ENCODE assay signal across 9 cellular contexts in the genomic region with DNA sequence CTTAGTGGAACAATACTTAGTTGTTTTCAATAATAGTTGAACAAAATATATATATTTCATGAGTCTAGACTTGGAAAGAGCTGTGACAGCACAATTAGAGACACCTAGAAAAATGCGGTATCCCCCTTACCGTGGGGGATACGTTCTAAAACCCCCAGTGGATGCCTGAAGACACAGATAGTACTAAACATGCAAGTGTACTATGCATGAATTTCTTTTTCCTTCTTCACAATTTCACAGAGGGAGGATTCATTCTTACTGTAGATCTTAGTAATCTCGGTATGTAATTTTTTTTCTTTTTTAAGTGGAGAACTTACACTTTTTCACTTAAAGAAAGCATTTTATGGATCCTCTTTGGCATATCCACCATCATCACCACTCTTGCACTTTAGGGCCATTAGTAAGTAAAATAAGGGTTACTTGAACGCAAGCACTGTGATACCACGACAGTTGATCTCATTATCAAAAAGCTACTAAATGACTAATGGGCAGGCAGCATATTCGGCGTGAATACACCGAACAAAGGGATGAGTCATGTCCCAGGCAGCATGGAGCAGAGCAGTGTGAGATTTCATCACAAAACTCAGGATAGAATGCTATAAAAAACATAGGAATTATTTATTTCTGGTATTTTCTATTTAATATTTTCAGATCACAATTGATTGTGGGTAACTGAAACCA.
DNase-seq lines count a peak whose midpoint lies in the region; ATAC-seq and TF ChIP-seq lines count a peak whose summit lies in the region.
"Had no signal": no experiment of that assay in that cellular context is flagged by ENCODE, and none has a peak within 500 bp of the region (broad histone marks: within the 10 kb centered on the region; RNA-seq: fewer than 3 reads in every experiment).

No MANE protein-coding gene starts in this region.

- H3K4me1 ChIP-seq in OCI-LY3 (ENCODE audit: low read length) = peaks cover 14% of the 10 kb centered on the region
- H3K4me1 ChIP-seq: pancreas had no signal

- H3K27me3 ChIP-seq in OCI-LY3 (ENCODE audit: low read depth, low read length) = no peaks in the 10 kb centered on the region
- H3K27me3 ChIP-seq: pancreas had no signal

- peaks cover 16% of the 10 kb centered on the region for H3K36me3 Mint-ChIP-seq in activated CD8-positive, alpha-beta memory T cell treated with anti-CD3 and anti-CD28 coated beads, Interleukin-2, amount 10 ng/mL, durations not matched to agents 7 days and 5 days

- peak overlapping the region; percentile 42 for H3K9ac ChIP-seq in OCI-LY3 (ENCODE audit: low read length)

- H3K27ac ChIP-seq in OCI-LY3 (ENCODE audit: low read length) = no peak overlapping the region
- H3K27ac ChIP-seq: pancreas had no signal

- no peak overlapping the region for H3K27ac Mint-ChIP-seq in activated CD8-positive, alpha-beta memory T cell treated with anti-CD3 and anti-CD28 coated beads, Interleukin-2, amount 10 ng/mL, durations not matched to agents 7 days and 5 days

- no peak overlapping the region for H3K4me3 Mint-ChIP-seq in activated CD8-positive, alpha-beta memory T cell treated with anti-CD3 and anti-CD28 coated beads, Interleukin-2, amount 10 ng/mL, durations not matched to agents 7 days and 5 days

- H3K9me3 Mint-ChIP-seq in activated CD8-positive, alpha-beta memory T cell treated with anti-CD3 and anti-CD28 coated beads, Interleukin-2, amount 10 ng/mL, durations not matched to agents 7 days and 5 days (ENCODE audit: low read depth) = peaks cover 10% of the 10 kb centered on the region

- peak overlapping the region; percentile 94 for H2AFZ ChIP-seq in OCI-LY3 (ENCODE audit: low read depth, low read length)

- no peaks in the 10 kb centered on the region for H3K79me2 ChIP-seq in OCI-LY3 (ENCODE audit: low read length)

- CTCF ChIA-PET in activated CD8-positive, alpha-beta memory T cell treated with anti-CD3 and anti-CD28 coated beads, Interleukin-2, amount 10 ng/mL, durations not matched to agents 7 days and 5 days (lab: Charles Lee) = no interaction called here

- peak; percentile 85 for ATAC-seq in activated CD8-positive, alpha-beta memory T cell treated with anti-CD3 and anti-CD28 coated beads, Interleukin-2, amount 10 ng/mL, durations not matched to agents 7 days and 5 days
- ATAC-seq in HG03025 (IDR thresholded peaks at IDR 0.05; ENCODE audit: low FRiP score, unreplicated experiment) = no peak

- peaks cover 21% of the 10 kb centered on the region for H3K9me3 ChIP-seq in OCI-LY3 (ENCODE audit: insufficient read depth, low read length)
- H3K9me3 ChIP-seq: pancreas had no signal

- TF ChIP-seq CTCF in OCI-LY3 (IDR thresholded peaks at IDR 0.05; ENCODE audit: low read depth, low read length) = no peak

- H3K4me3 ChIP-seq in OCI-LY3 (ENCODE audit: low read length) = peak overlapping the region; percentile 74
- H3K4me3 ChIP-seq: pancreas had no signal

- peak; percentile 50 for DNase-seq in activated CD8-positive, alpha-beta memory T cell treated with anti-CD3 and anti-CD28 coated beads, Interleukin-2, amount 10 ng/mL, durations not matched to agents 7 days and 5 days
- no peak for DNase-seq in activated CD8-positive, alpha-beta memory T cell treated with anti-CD3 and anti-CD28 coated beads, Interleukin-2, amount 50 U/mL, for 48 hours
- peak; percentile 42 for DNase-seq in epidermal melanocyte (ENCODE audit: insufficient read length, low spot score)
- peak; percentile 36 for DNase-seq in putamen (ENCODE audit: low spot score)
- no peak for DNase-seq in NCI-H524 (lab: John Stamatoyannopoulos, UW)
- DNase-seq in HuH-7.5 (ENCODE audit: low spot score) = no peak
- DNase-seq: pancreas had no signal

- H3K4me2 ChIP-seq in OCI-LY3 (ENCODE audit: low read length) = peak overlapping the region; percentile 89

- peaks cover 8% of the 10 kb centered on the region for H3K4me1 Mint-ChIP-seq in activated CD8-positive, alpha-beta memory T cell treated with anti-CD3 and anti-CD28 coated beads, Interleukin-2, amount 10 ng/mL, durations not matched to agents 7 days and 5 days

- peaks cover 12% of the 10 kb centered on the region for H3K27me3 Mint-ChIP-seq in activated CD8-positive, alpha-beta memory T cell treated with anti-CD3 and anti-CD28 coated beads, Interleukin-2, amount 10 ng/mL, durations not matched to agents 7 days and 5 days

- H4K20me1 ChIP-seq in OCI-LY3 (ENCODE audit: insufficient read depth, low read length) = no peaks in the 10 kb centered on the region

- H3K36me3 ChIP-seq in OCI-LY3 (replicated peaks; ENCODE audit: low read depth, low read length) = peaks cover 12% of the 10 kb centered on the region
- H3K36me3 ChIP-seq: pancreas had no signal

Comparison
In these comparisons a context has a peak if more than half of its experiments do, and no peak if none do; other contexts are left out.
1. DNase-seq: peak in activated CD8-positive, alpha-beta memory T cell treated with anti-CD3 and anti-CD28 coated beads, Interleukin-2, amount 10 ng/mL, durations not matched to agents 7 days and 5 days (single experiment), epidermal melanocyte (single experiment) and putamen (single experiment); none in activated CD8-positive, alpha-beta memory T cell treated with anti-CD3 and anti-CD28 coated beads, Interleukin-2, amount 50 U/mL, for 48 hours (single experiment), NCI-H524 (0 of 2) and HuH-7.5 (single experiment).